Comparison of ENCODE assay signal across 1 cellular context in the genomic region with DNA sequence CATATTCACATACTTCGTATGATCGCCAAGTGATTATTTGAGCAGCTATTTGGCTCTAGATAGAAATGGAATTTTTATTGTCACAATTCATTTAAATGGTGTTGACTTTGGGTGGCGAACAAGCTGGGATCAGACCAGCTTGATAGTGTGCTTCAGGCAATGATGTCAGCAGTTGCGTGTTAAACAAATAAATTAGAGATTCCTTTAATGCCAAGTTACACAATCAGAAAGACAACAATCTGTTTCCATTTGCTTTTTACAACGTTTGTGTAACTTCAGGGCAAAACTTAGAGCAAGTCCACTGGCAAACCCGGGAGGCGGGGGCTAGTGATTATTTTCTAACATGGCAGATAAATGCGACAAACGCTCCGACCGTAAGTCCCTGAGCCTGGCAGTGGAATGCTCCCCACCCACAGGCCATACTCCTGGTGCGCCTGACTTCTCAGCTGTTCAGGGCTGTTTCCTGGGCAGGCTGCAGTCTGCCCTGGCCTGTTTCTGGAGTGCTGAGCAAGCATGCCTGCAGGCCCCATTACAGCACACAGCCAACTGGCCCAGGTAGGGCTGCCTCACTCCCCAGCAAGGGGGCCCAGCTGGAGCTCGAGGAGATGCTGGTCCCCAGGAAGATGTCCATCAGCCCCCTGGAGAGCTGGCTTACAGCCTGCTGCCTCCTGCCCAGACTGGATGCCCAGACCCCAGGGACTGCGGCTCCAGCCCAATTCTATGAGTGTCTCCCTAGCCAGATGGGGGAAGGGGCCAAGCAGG.
A peak's percentile ranks its signal among the peaks of the same experiment; 100 is the strongest.
TF ChIP-seq lines count a peak whose summit lies in the region.

No MANE protein-coding gene starts in this region.

TF ChIP-seq in HEK293, 187 proteins besides CTCF, POLR2A, EP300 and RAD21 (continued from another document and continues in another):
- TF ChIP-seq, protein P1, sequence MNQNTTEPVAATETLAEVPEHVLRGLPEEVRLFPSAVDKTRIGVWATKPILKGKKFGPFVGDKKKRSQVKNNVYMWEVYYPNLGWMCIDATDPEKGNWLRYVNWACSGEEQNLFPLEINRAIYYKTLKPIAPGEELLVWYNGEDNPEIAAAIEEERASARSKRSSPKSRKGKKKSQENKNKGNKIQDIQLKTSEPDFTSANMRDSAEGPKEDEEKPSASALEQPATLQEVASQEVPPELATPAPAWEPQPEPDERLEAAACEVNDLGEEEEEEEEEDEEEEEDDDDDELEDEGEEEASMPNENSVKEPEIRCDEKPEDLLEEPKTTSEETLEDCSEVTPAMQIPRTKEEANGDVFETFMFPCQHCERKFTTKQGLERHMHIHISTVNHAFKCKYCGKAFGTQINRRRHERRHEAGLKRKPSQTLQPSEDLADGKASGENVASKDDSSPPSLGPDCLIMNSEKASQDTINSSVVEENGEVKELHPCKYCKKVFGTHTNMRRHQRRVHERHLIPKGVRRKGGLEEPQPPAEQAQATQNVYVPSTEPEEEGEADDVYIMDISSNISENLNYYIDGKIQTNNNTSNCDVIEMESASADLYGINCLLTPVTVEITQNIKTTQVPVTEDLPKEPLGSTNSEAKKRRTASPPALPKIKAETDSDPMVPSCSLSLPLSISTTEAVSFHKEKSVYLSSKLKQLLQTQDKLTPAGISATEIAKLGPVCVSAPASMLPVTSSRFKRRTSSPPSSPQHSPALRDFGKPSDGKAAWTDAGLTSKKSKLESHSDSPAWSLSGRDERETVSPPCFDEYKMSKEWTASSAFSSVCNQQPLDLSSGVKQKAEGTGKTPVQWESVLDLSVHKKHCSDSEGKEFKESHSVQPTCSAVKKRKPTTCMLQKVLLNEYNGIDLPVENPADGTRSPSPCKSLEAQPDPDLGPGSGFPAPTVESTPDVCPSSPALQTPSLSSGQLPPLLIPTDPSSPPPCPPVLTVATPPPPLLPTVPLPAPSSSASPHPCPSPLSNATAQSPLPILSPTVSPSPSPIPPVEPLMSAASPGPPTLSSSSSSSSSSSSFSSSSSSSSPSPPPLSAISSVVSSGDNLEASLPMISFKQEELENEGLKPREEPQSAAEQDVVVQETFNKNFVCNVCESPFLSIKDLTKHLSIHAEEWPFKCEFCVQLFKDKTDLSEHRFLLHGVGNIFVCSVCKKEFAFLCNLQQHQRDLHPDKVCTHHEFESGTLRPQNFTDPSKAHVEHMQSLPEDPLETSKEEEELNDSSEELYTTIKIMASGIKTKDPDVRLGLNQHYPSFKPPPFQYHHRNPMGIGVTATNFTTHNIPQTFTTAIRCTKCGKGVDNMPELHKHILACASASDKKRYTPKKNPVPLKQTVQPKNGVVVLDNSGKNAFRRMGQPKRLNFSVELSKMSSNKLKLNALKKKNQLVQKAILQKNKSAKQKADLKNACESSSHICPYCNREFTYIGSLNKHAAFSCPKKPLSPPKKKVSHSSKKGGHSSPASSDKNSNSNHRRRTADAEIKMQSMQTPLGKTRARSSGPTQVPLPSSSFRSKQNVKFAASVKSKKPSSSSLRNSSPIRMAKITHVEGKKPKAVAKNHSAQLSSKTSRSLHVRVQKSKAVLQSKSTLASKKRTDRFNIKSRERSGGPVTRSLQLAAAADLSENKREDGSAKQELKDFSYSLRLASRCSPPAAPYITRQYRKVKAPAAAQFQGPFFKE (tag by site-specific recombination; IDR thresholded peaks at IDR 0.05; ENCODE audit: borderline replicate concordance): no peak
- TF ChIP-seq ZNF629 (tag by site-specific recombination; IDR thresholded peaks at IDR 0.05) (peak; percentile 99), ZNF76 (tag by site-specific recombination; IDR thresholded peaks at IDR 0.05; ENCODE audit: borderline replicate concordance, low read depth) (peak; percentile 75), ZNF133 (tag by site-specific recombination; IDR thresholded peaks at IDR 0.05) (no peak), KLF10 (tag by site-specific recombination; IDR thresholded peaks at IDR 0.05) (peak; percentile 96), ZNF211 (tag by site-specific recombination; IDR thresholded peaks at IDR 0.05; ENCODE audit: low read depth) (no peak), ZNF785 (tag by site-specific recombination; IDR thresholded peaks at IDR 0.05) (no peak), ZNF654 (tag by site-specific recombination; IDR thresholded peaks at IDR 0.05; ENCODE audit: low read depth) (peak; percentile 46), ZFHX2 (tag by site-specific recombination; conservative IDR thresholded peaks at IDR 0.05) (peak; percentile 55), BCL11B (tag by site-specific recombination; IDR thresholded peaks at IDR 0.05; ENCODE audit: low read depth) (peak; percentile 97), ZNF426 (tag by site-specific recombination; IDR thresholded peaks at IDR 0.05) (no peak), YY2 (tag by site-specific recombination; IDR thresholded peaks at IDR 0.05) (no peak; the same call in 1 of the 2 replicates), GFI1B (tag by site-specific recombination; IDR thresholded peaks at IDR 0.05) (peak; percentile 100), ZBTB17 (tag by site-specific recombination; IDR thresholded peaks at IDR 0.05) (peak; percentile 91), KLF8 (tag by site-specific recombination; IDR thresholded peaks at IDR 0.05) (peak; percentile 97), ZNF747 (tag by site-specific recombination; IDR thresholded peaks at IDR 0.05) (no peak), KLF1 (tag by site-specific recombination; IDR thresholded peaks at IDR 0.05) (peak; percentile 92), MZF1 (tag by site-specific recombination; IDR thresholded peaks at IDR 0.05; ENCODE audit: borderline replicate concordance) (peak; percentile 97), ZNF658 (tag by site-specific recombination; IDR thresholded peaks at IDR 0.05) (no peak), ZEB2 (tag by site-specific recombination; IDR thresholded peaks at IDR 0.05) (peak; percentile 100), SALL2 (tag by site-specific recombination; IDR thresholded peaks at IDR 0.05; ENCODE audit: borderline replicate concordance) (no peak), ZNF585B (tag by site-specific recombination; IDR thresholded peaks at IDR 0.05) (no peak)
- TF ChIP-seq, protein P2, sequence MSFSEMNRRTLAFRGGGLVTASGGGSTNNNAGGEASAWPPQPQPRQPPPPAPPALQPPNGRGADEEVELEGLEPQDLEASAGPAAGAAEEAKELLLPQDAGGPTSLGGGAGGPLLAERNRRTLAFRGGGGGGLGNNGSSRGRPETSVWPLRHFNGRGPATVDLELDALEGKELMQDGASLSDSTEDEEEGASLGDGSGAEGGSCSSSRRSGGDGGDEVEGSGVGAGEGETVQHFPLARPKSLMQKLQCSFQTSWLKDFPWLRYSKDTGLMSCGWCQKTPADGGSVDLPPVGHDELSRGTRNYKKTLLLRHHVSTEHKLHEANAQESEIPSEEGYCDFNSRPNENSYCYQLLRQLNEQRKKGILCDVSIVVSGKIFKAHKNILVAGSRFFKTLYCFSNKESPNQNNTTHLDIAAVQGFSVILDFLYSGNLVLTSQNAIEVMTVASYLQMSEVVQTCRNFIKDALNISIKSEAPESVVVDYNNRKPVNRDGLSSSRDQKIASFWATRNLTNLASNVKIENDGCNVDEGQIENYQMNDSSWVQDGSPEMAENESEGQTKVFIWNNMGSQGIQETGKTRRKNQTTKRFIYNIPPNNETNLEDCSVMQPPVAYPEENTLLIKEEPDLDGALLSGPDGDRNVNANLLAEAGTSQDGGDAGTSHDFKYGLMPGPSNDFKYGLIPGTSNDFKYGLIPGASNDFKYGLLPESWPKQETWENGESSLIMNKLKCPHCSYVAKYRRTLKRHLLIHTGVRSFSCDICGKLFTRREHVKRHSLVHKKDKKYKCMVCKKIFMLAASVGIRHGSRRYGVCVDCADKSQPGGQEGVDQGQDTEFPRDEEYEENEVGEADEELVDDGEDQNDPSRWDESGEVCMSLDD (tag by site-specific recombination; IDR thresholded peaks at IDR 0.05): peak; percentile 46; the same call in 1 of the 2 replicates
- TF ChIP-seq, protein P3, sequence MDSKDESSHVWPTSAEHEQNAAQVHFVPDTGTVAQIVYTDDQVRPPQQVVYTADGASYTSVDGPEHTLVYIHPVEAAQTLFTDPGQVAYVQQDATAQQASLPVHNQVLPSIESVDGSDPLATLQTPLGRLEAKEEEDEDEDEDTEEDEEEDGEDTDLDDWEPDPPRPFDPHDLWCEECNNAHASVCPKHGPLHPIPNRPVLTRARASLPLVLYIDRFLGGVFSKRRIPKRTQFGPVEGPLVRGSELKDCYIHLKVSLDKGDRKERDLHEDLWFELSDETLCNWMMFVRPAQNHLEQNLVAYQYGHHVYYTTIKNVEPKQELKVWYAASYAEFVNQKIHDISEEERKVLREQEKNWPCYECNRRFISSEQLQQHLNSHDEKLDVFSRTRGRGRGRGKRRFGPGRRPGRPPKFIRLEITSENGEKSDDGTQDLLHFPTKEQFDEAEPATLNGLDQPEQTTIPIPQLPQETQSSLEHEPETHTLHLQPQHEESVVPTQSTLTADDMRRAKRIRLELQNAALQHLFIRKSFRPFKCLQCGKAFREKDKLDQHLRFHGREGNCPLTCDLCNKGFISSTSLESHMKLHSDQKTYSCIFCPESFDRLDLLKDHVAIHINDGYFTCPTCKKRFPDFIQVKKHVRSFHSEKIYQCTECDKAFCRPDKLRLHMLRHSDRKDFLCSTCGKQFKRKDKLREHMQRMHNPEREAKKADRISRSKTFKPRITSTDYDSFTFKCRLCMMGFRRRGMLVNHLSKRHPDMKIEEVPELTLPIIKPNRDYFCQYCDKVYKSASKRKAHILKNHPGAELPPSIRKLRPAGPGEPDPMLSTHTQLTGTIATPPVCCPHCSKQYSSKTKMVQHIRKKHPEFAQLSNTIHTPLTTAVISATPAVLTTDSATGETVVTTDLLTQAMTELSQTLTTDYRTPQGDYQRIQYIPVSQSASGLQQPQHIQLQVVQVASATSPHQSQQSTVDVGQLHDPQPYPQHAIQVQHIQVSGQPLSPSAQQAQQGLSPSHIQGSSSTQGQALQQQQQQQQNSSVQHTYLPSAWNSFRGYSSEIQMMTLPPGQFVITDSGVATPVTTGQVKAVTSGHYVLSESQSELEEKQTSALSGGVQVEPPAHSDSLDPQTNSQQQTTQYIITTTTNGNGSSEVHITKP (tag by site-specific recombination; IDR thresholded peaks at IDR 0.05): peak; percentile 97
- TF ChIP-seq, protein P4, sequence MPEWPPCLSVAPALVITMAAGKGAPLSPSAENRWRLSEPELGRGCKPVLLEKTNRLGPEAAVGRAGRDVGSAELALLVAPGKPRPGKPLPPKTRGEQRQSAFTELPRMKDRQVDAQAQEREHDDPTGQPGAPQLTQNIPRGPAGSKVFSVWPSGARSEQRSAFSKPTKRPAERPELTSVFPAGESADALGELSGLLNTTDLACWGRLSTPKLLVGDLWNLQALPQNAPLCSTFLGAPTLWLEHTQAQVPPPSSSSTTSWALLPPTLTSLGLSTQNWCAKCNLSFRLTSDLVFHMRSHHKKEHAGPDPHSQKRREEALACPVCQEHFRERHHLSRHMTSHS (tag by site-specific recombination; IDR thresholded peaks at IDR 0.05): peak; percentile 97
- TF ChIP-seq, protein P5, sequence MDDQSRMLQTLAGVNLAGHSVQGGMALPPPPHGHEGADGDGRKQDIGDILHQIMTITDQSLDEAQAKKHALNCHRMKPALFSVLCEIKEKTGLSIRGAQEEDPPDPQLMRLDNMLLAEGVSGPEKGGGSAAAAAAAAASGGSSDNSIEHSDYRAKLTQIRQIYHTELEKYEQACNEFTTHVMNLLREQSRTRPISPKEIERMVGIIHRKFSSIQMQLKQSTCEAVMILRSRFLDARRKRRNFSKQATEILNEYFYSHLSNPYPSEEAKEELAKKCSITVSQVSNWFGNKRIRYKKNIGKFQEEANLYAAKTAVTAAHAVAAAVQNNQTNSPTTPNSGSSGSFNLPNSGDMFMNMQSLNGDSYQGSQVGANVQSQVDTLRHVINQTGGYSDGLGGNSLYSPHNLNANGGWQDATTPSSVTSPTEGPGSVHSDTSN (CRISPR knock-in tag; IDR thresholded peaks at IDR 0.05): no peak
- TF ChIP-seq, protein P6, sequence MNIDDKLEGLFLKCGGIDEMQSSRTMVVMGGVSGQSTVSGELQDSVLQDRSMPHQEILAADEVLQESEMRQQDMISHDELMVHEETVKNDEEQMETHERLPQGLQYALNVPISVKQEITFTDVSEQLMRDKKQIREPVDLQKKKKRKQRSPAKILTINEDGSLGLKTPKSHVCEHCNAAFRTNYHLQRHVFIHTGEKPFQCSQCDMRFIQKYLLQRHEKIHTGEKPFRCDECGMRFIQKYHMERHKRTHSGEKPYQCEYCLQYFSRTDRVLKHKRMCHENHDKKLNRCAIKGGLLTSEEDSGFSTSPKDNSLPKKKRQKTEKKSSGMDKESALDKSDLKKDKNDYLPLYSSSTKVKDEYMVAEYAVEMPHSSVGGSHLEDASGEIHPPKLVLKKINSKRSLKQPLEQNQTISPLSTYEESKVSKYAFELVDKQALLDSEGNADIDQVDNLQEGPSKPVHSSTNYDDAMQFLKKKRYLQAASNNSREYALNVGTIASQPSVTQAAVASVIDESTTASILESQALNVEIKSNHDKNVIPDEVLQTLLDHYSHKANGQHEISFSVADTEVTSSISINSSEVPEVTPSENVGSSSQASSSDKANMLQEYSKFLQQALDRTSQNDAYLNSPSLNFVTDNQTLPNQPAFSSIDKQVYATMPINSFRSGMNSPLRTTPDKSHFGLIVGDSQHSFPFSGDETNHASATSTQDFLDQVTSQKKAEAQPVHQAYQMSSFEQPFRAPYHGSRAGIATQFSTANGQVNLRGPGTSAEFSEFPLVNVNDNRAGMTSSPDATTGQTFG (tag by site-specific recombination; IDR thresholded peaks at IDR 0.05; ENCODE audit: borderline replicate concordance): no peak
- TF ChIP-seq, protein P7, sequence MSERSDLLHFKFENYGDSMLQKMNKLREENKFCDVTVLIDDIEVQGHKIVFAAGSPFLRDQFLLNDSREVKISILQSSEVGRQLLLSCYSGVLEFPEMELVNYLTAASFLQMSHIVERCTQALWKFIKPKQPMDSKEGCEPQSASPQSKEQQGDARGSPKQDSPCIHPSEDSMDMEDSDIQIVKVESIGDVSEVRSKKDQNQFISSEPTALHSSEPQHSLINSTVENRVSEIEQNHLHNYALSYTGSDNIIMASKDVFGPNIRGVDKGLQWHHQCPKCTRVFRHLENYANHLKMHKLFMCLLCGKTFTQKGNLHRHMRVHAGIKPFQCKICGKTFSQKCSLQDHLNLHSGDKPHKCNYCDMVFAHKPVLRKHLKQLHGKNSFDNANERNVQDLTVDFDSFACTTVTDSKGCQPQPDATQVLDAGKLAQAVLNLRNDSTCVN (tag by site-specific recombination; optimal IDR thresholded peaks at IDR 0.05): peak; percentile 18
- TF ChIP-seq, protein P8, sequence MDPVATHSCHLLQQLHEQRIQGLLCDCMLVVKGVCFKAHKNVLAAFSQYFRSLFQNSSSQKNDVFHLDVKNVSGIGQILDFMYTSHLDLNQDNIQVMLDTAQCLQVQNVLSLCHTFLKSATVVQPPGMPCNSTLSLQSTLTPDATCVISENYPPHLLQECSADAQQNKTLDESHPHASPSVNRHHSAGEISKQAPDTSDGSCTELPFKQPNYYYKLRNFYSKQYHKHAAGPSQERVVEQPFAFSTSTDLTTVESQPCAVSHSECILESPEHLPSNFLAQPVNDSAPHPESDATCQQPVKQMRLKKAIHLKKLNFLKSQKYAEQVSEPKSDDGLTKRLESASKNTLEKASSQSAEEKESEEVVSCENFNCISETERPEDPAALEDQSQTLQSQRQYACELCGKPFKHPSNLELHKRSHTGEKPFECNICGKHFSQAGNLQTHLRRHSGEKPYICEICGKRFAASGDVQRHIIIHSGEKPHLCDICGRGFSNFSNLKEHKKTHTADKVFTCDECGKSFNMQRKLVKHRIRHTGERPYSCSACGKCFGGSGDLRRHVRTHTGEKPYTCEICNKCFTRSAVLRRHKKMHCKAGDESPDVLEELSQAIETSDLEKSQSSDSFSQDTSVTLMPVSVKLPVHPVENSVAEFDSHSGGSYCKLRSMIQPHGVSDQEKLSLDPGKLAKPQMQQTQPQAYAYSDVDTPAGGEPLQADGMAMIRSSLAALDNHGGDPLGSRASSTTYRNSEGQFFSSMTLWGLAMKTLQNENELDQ (tag by site-specific recombination; IDR thresholded peaks at IDR 0.05; ENCODE audit: low read depth): no peak
